ENCODE assay signal across 8 cellular contexts in the genomic region with DNA sequence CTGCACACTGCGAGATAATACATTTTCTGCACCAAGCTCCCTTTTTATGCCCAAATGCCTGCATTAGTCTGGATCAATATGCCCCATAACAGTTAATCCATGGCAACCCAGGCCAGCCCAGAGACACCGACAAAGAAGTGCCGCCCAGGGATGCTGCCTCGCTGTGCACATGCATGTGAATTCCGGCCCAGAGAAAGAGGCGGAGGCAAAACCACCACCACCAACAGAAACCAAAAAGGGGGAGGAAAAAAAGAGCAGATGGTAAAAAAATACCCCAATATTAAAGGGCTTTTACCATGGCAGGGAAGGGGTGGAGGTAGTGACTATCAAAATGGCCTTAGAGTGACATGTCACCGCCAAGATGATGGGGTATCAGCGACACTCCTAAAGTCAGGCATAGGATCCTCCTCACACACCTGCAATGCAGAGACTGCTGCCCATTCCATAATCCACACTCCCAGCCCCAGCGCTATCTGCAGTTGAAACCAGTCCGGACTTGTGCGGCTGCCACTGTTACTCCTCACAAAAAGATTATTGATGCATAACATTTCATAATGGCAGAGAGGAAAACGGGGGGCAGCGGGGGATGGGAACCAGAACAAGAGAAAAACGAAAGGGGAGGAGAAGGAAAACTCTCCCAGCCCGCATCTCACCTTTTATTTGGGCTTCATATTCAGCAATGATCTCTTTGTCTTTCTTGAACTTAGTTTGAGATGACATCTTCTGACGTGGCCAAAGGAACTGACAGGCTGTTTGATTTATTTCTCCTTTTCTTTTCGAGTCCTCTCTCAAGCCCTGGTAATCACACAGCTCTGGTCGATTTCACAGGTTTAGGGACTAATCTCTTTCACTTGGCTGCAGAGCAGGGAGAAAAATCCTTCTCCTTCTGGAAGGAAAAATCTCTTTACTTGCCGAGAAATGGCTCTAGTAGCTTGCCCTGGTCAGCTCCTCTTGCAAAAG. TPM values are rescaled to one million over a fixed set of nuclear protein-coding genes. Genes with fewer than 3 reads are reported as not detected.
A peak's percentile ranks its signal among the peaks of the same experiment; 100 is the strongest.
DNase-seq lines count a peak whose midpoint lies in the region; ATAC-seq and TF ChIP-seq lines count a peak whose summit lies in the region.

No MANE protein-coding gene starts in this region.

- DNase-seq in NCI-H2107 treated with DMSO at 0.1 percent for 48 hours (lab: John Stamatoyannopoulos, UW; ENCODE audit: unreplicated experiment) (peak; percentile 37), NCI-H2107 (lab: John Stamatoyannopoulos, UW) (no peak), NCI-H748 (lab: John Stamatoyannopoulos, UW; ENCODE audit: unreplicated experiment) (peak; percentile 52), dorsolateral prefrontal cortex (peak in 5 of 10 donors; percentile 28 to 59 (median 46)), dedifferentiated amniotic fluid mesenchymal stem cell (ENCODE audit: extremely low spot score) (no peak)
- no peak for DNase-seq in natural killer cell treated with Interleukin-12 subunit alpha and Interleukin-12 subunit beta and Interleukin-15 and Interleukin-18, amount 100 ng/mL, for 72 hours (ENCODE audit: low spot score)

- no peaks in the 10 kb centered on the region for H3K36me3 Mint-ChIP-seq in natural killer cell treated with Interleukin-12 subunit alpha and Interleukin-12 subunit beta and Interleukin-15 and Interleukin-18, amount 100 ng/mL, for 72 hours

- peaks cover 5 to 6% of the 10 kb centered on the region in 2 donors for H3K27me3 Mint-ChIP-seq in natural killer cell treated with Interleukin-12 subunit alpha and Interleukin-12 subunit beta and Interleukin-15 and Interleukin-18, amount 100 ng/mL, for 72 hours

- H3K4me1 Mint-ChIP-seq in natural killer cell treated with Interleukin-12 subunit alpha and Interleukin-12 subunit beta and Interleukin-15 and Interleukin-18, amount 100 ng/mL, for 72 hours (ENCODE audit: low read depth in 2 of 2), result peaks cover 19 to 22% of the 10 kb centered on the region in 2 donors

- peak overlapping the region in 55 of 59 donors; percentile 22 to 92 (median 81) for H3K27ac ChIP-seq in dorsolateral prefrontal cortex

- H3K9me3 Mint-ChIP-seq in natural killer cell treated with Interleukin-12 subunit alpha and Interleukin-12 subunit beta and Interleukin-15 and Interleukin-18, amount 100 ng/mL, for 72 hours, result no peaks in the 10 kb centered on the region

- no peak overlapping the region for H3K27ac Mint-ChIP-seq in natural killer cell treated with Interleukin-12 subunit alpha and Interleukin-12 subunit beta and Interleukin-15 and Interleukin-18, amount 100 ng/mL, for 72 hours

- no peak for TF ChIP-seq CTCF in dorsolateral prefrontal cortex (IDR thresholded peaks at IDR 0.05 in 54 of 56, conservative IDR thresholded peaks at IDR 0.05 in 2 of 56; ENCODE audit: low read depth in 1 of 56, partially characterized antibody in 56 of 56)

- no peak for ATAC-seq in natural killer cell treated with Interleukin-12 subunit alpha and Interleukin-12 subunit beta and Interleukin-15 and Interleukin-18, amount 100 ng/mL, for 72 hours
- ATAC-seq in HG03354 (IDR thresholded peaks at IDR 0.05; ENCODE audit: poor library complexity, severe bottlenecking, unreplicated experiment) (no peak), HG03460 (IDR thresholded peaks at IDR 0.05; ENCODE audit: unreplicated experiment) (no peak)

- H3K4me3 ChIP-seq in dorsolateral prefrontal cortex, result peak overlapping the region; percentile 48 to 91 (median 77)

- peak overlapping the region; percentile 92 for H3K4me3 Mint-ChIP-seq in natural killer cell treated with Interleukin-12 subunit alpha and Interleukin-12 subunit beta and Interleukin-15 and Interleukin-18, amount 100 ng/mL, for 72 hours

- H3K27me3 ChIP-seq in dorsolateral prefrontal cortex, result no peaks in the 10 kb centered on the region

- intact Hi-C loops in dorsolateral prefrontal cortex (cut with DNase I), result loop anchor here (5.0 kb wide), 3 partner anchors 76 to 261 kb away; no protein-coding TSS in a partner anchor

RNA-seq across cellular contexts. Expression of gene SRGAP3, which starts 0.9 kb away (rescaled TPM):
- total RNA-seq in dorsolateral prefrontal cortex, result 100 to 1,000 TPM in 114 of 120 experiments, 10 to 100 TPM in 6; 93.9 to 187 (median 139) TPM
- total RNA-seq in natural killer cell treated with Interleukin-12 subunit alpha and Interleukin-12 subunit beta and Interleukin-15 and Interleukin-18, amount 100 ng/mL, for 72 hours, result 1 to 10 TPM in 1 of 2 donors, under 1 TPM in 1; 0.33 to 1.6 TPM

Comparison
In these comparisons a context has a peak if more than half of its experiments do, and no peak if none do; other contexts are left out.
1. DNase-seq: peak in NCI-H2107 treated with DMSO at 0.1 percent for 48 hours (single experiment) and NCI-H748 (single experiment); none in NCI-H2107 (single experiment), natural killer cell treated with Interleukin-12 subunit alpha and Interleukin-12 subunit beta and Interleukin-15 and Interleukin-18, amount 100 ng/mL, for 72 hours (single experiment) and dedifferentiated amniotic fluid mesenchymal stem cell (single experiment).
2. RNA of gene SRGAP3, which starts 0.9 kb away (total RNA-seq): 93.9 to 187 TPM in dorsolateral prefrontal cortex; 0.33 to 1.6 TPM in natural killer cell treated with Interleukin-12 subunit alpha and Interleukin-12 subunit beta and Interleukin-15 and Interleukin-18, amount 100 ng/mL, for 72 hours; every median in the first group is over 10 times any median in the second.